In genomic region chr5:91065541-91065940, GRCh38 we compare ENCODE assay signal across 26 cellular contexts.
"Had no signal": no experiment of that assay in that cellular context is flagged by ENCODE, and none has a peak within 500 bp of the region (broad histone marks: within the 10 kb centered on the region; RNA-seq: fewer than 3 reads in every experiment).

No MANE protein-coding gene starts in this region.

- H3K4me2 ChIP-seq: smooth muscle cell had no signal

- H3K27me3 ChIP-seq: colonic mucosa, esophagus muscularis mucosa, heart right ventricle, left lung, pancreas, right lobe of liver, stomach, testis, transverse colon had no signal

- H3K36me3 ChIP-seq: colonic mucosa, esophagus muscularis mucosa, heart right ventricle, left lung, neutrophil, pancreas, right lobe of liver, stomach, transverse colon had no signal

- H3K4me3 ChIP-seq: colonic mucosa, esophagus muscularis mucosa, heart right ventricle, left lung, mucosa of descending colon, pancreas, right lobe of liver, smooth muscle cell, stomach, testis, transverse colon had no signal

- ATAC-seq: heart right ventricle; left lung; mucosa of descending colon; natural killer cell treated with Interleukin-12 subunit alpha and Interleukin-12 subunit beta and Interleukin-15 and Interleukin-18, amount 100 ng/mL, for 72 hours; pancreas; right lobe of liver had no signal

- H3K9me3 ChIP-seq: colonic mucosa, esophagus muscularis mucosa, left lung, mucosa of descending colon, neutrophil, pancreas, right lobe of liver, stomach, testis, transverse colon had no signal

- H3K4me1 ChIP-seq: colonic mucosa, heart right ventricle, left lung, pancreas, right lobe of liver, testis had no signal

- H3K27ac ChIP-seq: colonic mucosa, esophagus muscularis mucosa, heart right ventricle, left lung, neutrophil, pancreas, right lobe of liver, testis had no signal

- DNase-seq: colonic mucosa; dermis blood vessel endothelial cell; effector memory CD4-positive, alpha-beta T cell; foreskin melanocyte; glutamatergic neuron; heart right ventricle; hippocampal formation; left cardiac atrium; left lung; mesenchymal stem cell; mucosa of descending colon; naive B cell; pancreas; right lobe of liver; stimulated activated CD4-positive, alpha-beta T cell treated with anti-CD3 and anti-CD28 coated beads, Interleukin-12 subunit alpha, Interleukin-12 subunit beta, amount 100 ng/mL, for 4 hours; stimulated activated CD4-positive, alpha-beta T cell treated with anti-CD3 and anti-CD28 coated beads, Interleukin-1b, Interleukin-23, amount 100 ng/mL, for 48 hours; stimulated activated CD4-positive, alpha-beta T cell treated with anti-CD3 and anti-CD28 coated beads, Interleukin-4, amount 100 ng/mL, for 1 hour; stimulated activated CD8-positive, alpha-beta memory T cell treated with anti-CD3 and anti-CD28 coated beads, Interleukin-4, amount 100 ng/mL, for 48 hours; stimulated activated naive CD4-positive, alpha-beta T cell treated with Interleukin-2 at 50 U/mL for 16 hours; stomach; testis; transverse colon had no signal
